In genomic region chr16:47956881-47957280, GRCh38 we compare ENCODE assay signal across 15 cellular contexts.
DNase-seq lines count a peak whose midpoint lies in the region; ATAC-seq and TF ChIP-seq lines count a peak whose summit lies in the region.
"Had no signal": no experiment of that assay in that cellular context is flagged by ENCODE, and none has a peak within 500 bp of the region (broad histone marks: within the 10 kb centered on the region; RNA-seq: fewer than 3 reads in every experiment).

No MANE protein-coding gene starts in this region.

- no peak for TF ChIP-seq CTCF in neural cell (IDR thresholded peaks at IDR 0.05; ENCODE audit: poor library complexity, severe bottlenecking)

- no peak for ATAC-seq in HG03108 (IDR thresholded peaks at IDR 0.05; ENCODE audit: unreplicated experiment)

- no peaks in the 10 kb centered on the region for H3F3A ChIP-seq in neural cell (ENCODE audit: insufficient read depth, low read length, poor library complexity, severe bottlenecking)

- TF ChIP-seq RAD21 in neural cell (conservative IDR thresholded peaks at IDR 0.05): no peak

- peak overlapping the region; percentile 15 for H3K9ac ChIP-seq in neural cell (ENCODE audit: low read length)
- H3K9ac ChIP-seq: BLaER1 treated with 17β-estradiol and CSF1 and Interleukin-3, amounts not matched to agents 10 nM and 100 nM had no signal

- H4K20me1 ChIP-seq in neural cell (ENCODE audit: insufficient read depth): no peaks in the 10 kb centered on the region
- H4K20me1 ChIP-seq: BLaER1 treated with 17β-estradiol and CSF1 and Interleukin-3, amounts not matched to agents 10 nM and 100 nM had no signal

- no peak overlapping the region for H3K4me3 ChIP-seq in neural cell (ENCODE audit: low read length)
- H3K4me3 ChIP-seq: BLaER1 treated with 17β-estradiol and CSF1 and Interleukin-3, amounts not matched to agents 10 nM and 100 nM had no signal

- H3K27ac ChIP-seq in neural cell (ENCODE audit: low read length): peak overlapping the region; percentile 61
- H3K27ac ChIP-seq: BLaER1 treated with 17β-estradiol and CSF1 and Interleukin-3, amounts not matched to agents 10 nM and 100 nM had no signal

- no peaks in the 10 kb centered on the region for H3K27me3 ChIP-seq in neural cell (ENCODE audit: insufficient read depth, low read depth, low read length)
- H3K27me3 ChIP-seq: BLaER1 treated with 17β-estradiol and CSF1 and Interleukin-3, amounts not matched to agents 10 nM and 100 nM had no signal

- TF ChIP-seq EP300 in neural cell (conservative IDR thresholded peaks at IDR 0.05; ENCODE audit: poor library complexity, severe bottlenecking): peak; percentile 31

- no peak overlapping the region for H2AFZ ChIP-seq in neural cell (ENCODE audit: low read depth, low read length)

- H3K79me2 ChIP-seq in neural cell (replicated peaks; ENCODE audit: insufficient read depth, low read length): no peaks in the 10 kb centered on the region

- no peaks in the 10 kb centered on the region for H3K36me3 ChIP-seq in neural cell (ENCODE audit: insufficient read depth, low read length)
- H3K36me3 ChIP-seq: BLaER1 treated with 17β-estradiol and CSF1 and Interleukin-3, amounts not matched to agents 10 nM and 100 nM had no signal

- DNase-seq in COLO829 (ENCODE audit: low spot score) (peak; percentile 56), NCI-H2227 (lab: John Stamatoyannopoulos, UW; ENCODE audit: unreplicated experiment) (peak; percentile 63), cerebellar cortex (ENCODE audit: low spot score) (peak; percentile 3)
- DNase-seq in stimulated activated CD4-positive, alpha-beta T cell treated with anti-CD3 and anti-CD28 coated beads, Interleukin-12 subunit alpha, Interleukin-12 subunit beta, amount 100 ng/mL, for 4 hours: no peak
- DNase-seq in activated T-cell treated with anti-CD3 and anti-CD28 coated beads, Interleukin-2, amount 50 U/mL, for 1 hour: no peak
- DNase-seq in effector CD4-positive, alpha-beta T cell: no peak
- DNase-seq: 8988T; AML-193; CD4-positive, alpha-beta T cell; DMS79; GOT3; H9 had no signal

- H3K9me3 ChIP-seq in neural cell (ENCODE audit: low read length): no peaks in the 10 kb centered on the region
- H3K9me3 ChIP-seq: BLaER1 treated with 17β-estradiol and CSF1 and Interleukin-3, amounts not matched to agents 10 nM and 100 nM had no signal

- no peaks in the 10 kb centered on the region for H3K9me2 ChIP-seq in neural cell (ENCODE audit: insufficient read depth, low read length)

- no peak overlapping the region for H3K4me2 ChIP-seq in neural cell (ENCODE audit: low read length)
- H3K4me2 ChIP-seq: BLaER1 treated with 17β-estradiol and CSF1 and Interleukin-3, amounts not matched to agents 10 nM and 100 nM had no signal

TF ChIP-seq in neural cell, 6 proteins besides CTCF, POLR2A, EP300 and RAD21:
- TF ChIP-seq POLR2AphosphoS5 (IDR thresholded peaks at IDR 0.05) (peak; percentile 25), TAF1 (IDR thresholded peaks at IDR 0.05; ENCODE audit: low read depth) (no peak)

Comparison
In these comparisons a context has a peak if more than half of its experiments do, and no peak if none do; other contexts are left out.
1. DNase-seq: peak in COLO829 (single experiment), NCI-H2227 (single experiment) and cerebellar cortex (single experiment); none in stimulated activated CD4-positive, alpha-beta T cell treated with anti-CD3 and anti-CD28 coated beads, Interleukin-12 subunit alpha, Interleukin-12 subunit beta, amount 100 ng/mL, for 4 hours (single experiment), activated T-cell treated with anti-CD3 and anti-CD28 coated beads, Interleukin-2, amount 50 U/mL, for 1 hour (single experiment) and effector CD4-positive, alpha-beta T cell (single experiment).